ENCODE assay signal across 12 cellular contexts in genomic region chr6:116017546-116018276, GRCh38. TPM values are rescaled to one million over a fixed set of nuclear protein-coding genes. Genes with fewer than 3 reads are reported as not detected.
DNase-seq lines count a peak whose midpoint lies in the region; ATAC-seq, FAIRE-seq and TF ChIP-seq lines count a peak whose summit lies in the region.
"Had no signal": no experiment of that assay in that cellular context is flagged by ENCODE, and none has a peak within 500 bp of the region (broad histone marks: within the 10 kb centered on the region; RNA-seq: fewer than 3 reads in every experiment).

No MANE protein-coding gene starts in this region.

- no peak overlapping the region for H4K91ac ChIP-seq in H9 (ENCODE audit: insufficient read length, low read depth, low read length)

- no peak for TF ChIP-seq POLR2A in GM12892 (IDR thresholded peaks at IDR 0.05; ENCODE audit: low read depth, low read length)

- H3K79me2 ChIP-seq in H9 (ENCODE audit: insufficient read depth, low read length) (no peaks in the 10 kb centered on the region), mammary epithelial cell (ENCODE audit: insufficient read depth, low read length) (peaks cover 50% of the 10 kb centered on the region)

- BruUV-seq in mammary epithelial cell (replicated peaks; lab: Mats Ljungman, UMichigan) = no TSS peak

- no peak for TF ChIP-seq CTCF in H9 (conservative IDR thresholded peaks at IDR 0.05)
- no peak for TF ChIP-seq CTCF in mammary epithelial cell (conservative IDR thresholded peaks at IDR 0.05 in 1 of 2, IDR thresholded peaks at IDR 0.05 in 1 of 2; ENCODE audit: extremely low read depth in 1 of 2, insufficient read depth in 1 of 2, low read depth in 1 of 2, low read length in 2 of 2)
- TF ChIP-seq CTCF in nephron progenitor cell (IDR thresholded peaks at IDR 0.05) = no peak

- H4K5ac ChIP-seq in H9 (ENCODE audit: insufficient read length, low read depth, low read length) = no peak overlapping the region

- H3T11ph ChIP-seq in H9 (ENCODE audit: low read length) = no peak overlapping the region

- H3K4me3 Mint-ChIP-seq in H9 (no peak overlapping the region), nephron progenitor cell (no peak overlapping the region)
- no peak overlapping the region for H3K4me3 Mint-ChIP-seq in activated T-helper 17 cell treated with anti-CD3 and anti-CD28 coated beads, Interleukin-2, amount 50 U/mL, for 72 hours
- H3K4me3 Mint-ChIP-seq: CD4-positive, CD25-positive, alpha-beta regulatory T cell; naive thymus-derived CD8-positive, alpha-beta T cell had no signal

- dilution Hi-C loops in mammary epithelial cell (cut with HindIII; ENCODE audit: low sequenced_read_pairs) = no loop called here

- H4K20me1 ChIP-seq in H9 (ENCODE audit: control insufficient read depth, insufficient read depth, insufficient read length) (no peaks in the 10 kb centered on the region), mammary epithelial cell (ENCODE audit: insufficient read depth, low read length) (no peaks in the 10 kb centered on the region)

- no peak overlapping the region for H3K4me2 ChIP-seq in H9 (ENCODE audit: insufficient read depth, insufficient read length, low read length)
- H3K4me2 ChIP-seq in mammary epithelial cell (ENCODE audit: insufficient read depth, low read depth, low read length) = peak overlapping the region; percentile 59

- H2BK15ac ChIP-seq in H9 (ENCODE audit: low read depth, low read length) = no peak overlapping the region

- no peak overlapping the region for H3K56ac ChIP-seq in H9 (ENCODE audit: insufficient read length, low read depth, low read length)

- CTCF ChIA-PET in mammary epithelial cell (lab: Charles Lee; ENCODE audit: low non-redundant PET) = interaction anchor here (0.5 kb wide), 1 partner anchor 43 kb away, joined by 7 read pairs; the partner anchor contains the start of gene FRK

- no peak overlapping the region for H3K27ac ChIP-seq in H9 (ENCODE audit: insufficient read length, low read depth, low read length)
- peak overlapping the region; percentile 50 for H3K27ac ChIP-seq in mammary epithelial cell (ENCODE audit: insufficient read depth, low read depth, low read length)

- H3K4me1 Mint-ChIP-seq in H9 = peaks cover 9% of the 10 kb centered on the region in 2 experiments
- peaks cover 12% of the 10 kb centered on the region for H3K4me1 Mint-ChIP-seq in nephron progenitor cell
- H3K4me1 Mint-ChIP-seq in activated T-helper 17 cell treated with anti-CD3 and anti-CD28 coated beads, Interleukin-2, amount 50 U/mL, for 72 hours = no peaks in the 10 kb centered on the region
- H3K4me1 Mint-ChIP-seq: CD4-positive, CD25-positive, alpha-beta regulatory T cell had no signal

- FAIRE-seq in GM12892 (lab: Jason Lieb, UNC) = peak; percentile 58

- H3K9me3 ChIP-seq in H9 (ENCODE audit: control insufficient read depth, low read depth, low read length) (no peaks in the 10 kb centered on the region), mammary epithelial cell (replicated peaks; ENCODE audit: insufficient read depth, low read length) (no peaks in the 10 kb centered on the region)

- H2AK5ac ChIP-seq in H9 (ENCODE audit: insufficient read length, low read length) = no peak overlapping the region

- no peaks in the 10 kb centered on the region for H3K79me1 ChIP-seq in H9 (ENCODE audit: insufficient read depth, low read depth, low read length, poor library complexity, severe bottlenecking)

- H3K14ac ChIP-seq in H9 (ENCODE audit: insufficient read depth, low read length) = no peak overlapping the region

- no peak overlapping the region for H2BK12ac ChIP-seq in H9 (ENCODE audit: insufficient read length, low read depth, low read length)

- no peak overlapping the region for H2BK120ac ChIP-seq in H9 (ENCODE audit: low read depth, low read length, poor library complexity, severe bottlenecking)

- H3K27me3 Mint-ChIP-seq in H9 (ENCODE audit: low read depth) = no peaks in the 10 kb centered on the region
- H3K27me3 Mint-ChIP-seq in nephron progenitor cell (ENCODE audit: low read depth, poor library complexity) = no peaks in the 10 kb centered on the region
- H3K27me3 Mint-ChIP-seq in activated T-helper 17 cell treated with anti-CD3 and anti-CD28 coated beads, Interleukin-2, amount 50 U/mL, for 72 hours = peaks cover 30% of the 10 kb centered on the region

- no peaks in the 10 kb centered on the region for H3K9me3 Mint-ChIP-seq in H9
- no peaks in the 10 kb centered on the region for H3K9me3 Mint-ChIP-seq in nephron progenitor cell
- H3K9me3 Mint-ChIP-seq in activated T-helper 17 cell treated with anti-CD3 and anti-CD28 coated beads, Interleukin-2, amount 50 U/mL, for 72 hours = no peaks in the 10 kb centered on the region
- H3K9me3 Mint-ChIP-seq: naive thymus-derived CD8-positive, alpha-beta T cell had no signal

- DNase-seq in GM12892 (ENCODE audit: insufficient read length) (no peak), H9 (no peak), mammary epithelial cell (peak; percentile 64), nephron progenitor cell (no peak), T1000 (lab: John Stamatoyannopoulos, UW) (no peak), ureter (ENCODE audit: low spot score) (no peak), retina (no peak)
- DNase-seq: CD4-positive, CD25-positive, alpha-beta regulatory T cell; naive thymus-derived CD8-positive, alpha-beta T cell; NK-92 treated with Interleukin-12 subunit alpha and Interleukin-12 subunit beta, amount 100 ng/mL, for 24 hours; stimulated activated CD8-positive, alpha-beta memory T cell treated with anti-CD3 and anti-CD28 coated beads, Interleukin-4, amount 100 ng/mL, for 48 hours had no signal

- H2AFZ ChIP-seq in H9 (ENCODE audit: low read length) (peak overlapping the region; percentile 40), mammary epithelial cell (ENCODE audit: low read depth, low read length) (peak overlapping the region; percentile 66)

- H3K18ac ChIP-seq in H9 (ENCODE audit: insufficient read length, low read depth, low read length) = no peak overlapping the region

- no peaks in the 10 kb centered on the region for H3K36me3 ChIP-seq in mammary epithelial cell (ENCODE audit: insufficient read depth, low read length)

- H3K9ac ChIP-seq in H9 (ENCODE audit: extremely low read depth, insufficient read length, low read length) (no peak overlapping the region), mammary epithelial cell (ENCODE audit: insufficient read depth, low read length) (peak overlapping the region; percentile 35)

- H3K4me1 ChIP-seq in H9 (ENCODE audit: insufficient read depth, low read length) (no peaks in the 10 kb centered on the region), mammary epithelial cell (ENCODE audit: insufficient read depth, low read length) (peaks cover 42% of the 10 kb centered on the region)

- no peak overlapping the region for H3K4me3 ChIP-seq in mammary epithelial cell (replicated peaks in 1 of 3; ENCODE audit: insufficient read depth in 1 of 3, low read depth in 2 of 3, low read length in 3 of 3)

- H3K36me3 Mint-ChIP-seq in H9 (ENCODE audit: insufficient read depth in 1 of 3, low read depth in 3 of 3) (no peaks in the 10 kb centered on the region), nephron progenitor cell (ENCODE audit: low read depth) (no peaks in the 10 kb centered on the region)
- no peaks in the 10 kb centered on the region for H3K36me3 Mint-ChIP-seq in activated T-helper 17 cell treated with anti-CD3 and anti-CD28 coated beads, Interleukin-2, amount 50 U/mL, for 72 hours (ENCODE audit: low read depth)
- H3K36me3 Mint-ChIP-seq: CD4-positive, CD25-positive, alpha-beta regulatory T cell; naive thymus-derived CD8-positive, alpha-beta T cell had no signal

- intact Hi-C loops in mammary epithelial cell (cut with micrococcal nuclease) = loop anchor here (10.0 kb wide), 1 partner anchor 197 kb away; no protein-coding TSS in a partner anchor

- H3K27me3 ChIP-seq in H9 (ENCODE audit: insufficient read depth, low read length) = no peaks in the 10 kb centered on the region
- H3K27me3 ChIP-seq in mammary epithelial cell (ENCODE audit: insufficient read depth, low read length) = no peaks in the 10 kb centered on the region

- no peak overlapping the region for H4K8ac ChIP-seq in H9 (replicated peaks; ENCODE audit: insufficient read length, low read depth, low read length)

- ATAC-seq in activated T-helper 17 cell treated with anti-CD3 and anti-CD28 coated beads, Interleukin-2, amount 50 U/mL, for 72 hours (replicated peaks) = no peak
- ATAC-seq: naive thymus-derived CD8-positive, alpha-beta T cell had no signal

- H3K4ac ChIP-seq in H9 (ENCODE audit: low read depth, low read length) = no peak overlapping the region

- H3K23me2 ChIP-seq in H9 (ENCODE audit: insufficient read length, low read depth, low read length, poor library complexity, severe bottlenecking) = no peaks in the 10 kb centered on the region

- in situ Hi-C loops in mammary epithelial cell (cut with MboI; ENCODE audit: low sequenced_read_pairs in 2 of 2) = no loop called here

- H3K23ac ChIP-seq in H9 (ENCODE audit: insufficient read length, low read depth, low read length) = no peak overlapping the region

- WGBS in H9 (ENCODE audit: extremely low coverage, insufficient read length, low lambda C conversion rate) = no CpG with 5 or more reads among the region's 2 CpGs
- WGBS in mammary epithelial cell (ENCODE audit: low coverage, missing lambda C conversion rate) = 0% methylated on average over 2 of the region's 2 CpGs

- H2BK20ac ChIP-seq in H9 (ENCODE audit: low read depth, low read length, poor library complexity, severe bottlenecking) = no peak overlapping the region

- H3K27ac Mint-ChIP-seq in H9 (peak overlapping the region in 1 of 3 experiments; percentile 26; a peak in 1 of 7 replicates), nephron progenitor cell (peak overlapping the region; percentile 4)
- H3K27ac Mint-ChIP-seq in activated T-helper 17 cell treated with anti-CD3 and anti-CD28 coated beads, Interleukin-2, amount 50 U/mL, for 72 hours = no peak overlapping the region
- H3K27ac Mint-ChIP-seq: CD4-positive, CD25-positive, alpha-beta regulatory T cell; naive thymus-derived CD8-positive, alpha-beta T cell had no signal

- H2BK5ac ChIP-seq in H9 (ENCODE audit: insufficient read length, low read length) = no peak overlapping the region

RNA-seq across cellular contexts. Expression of gene FRK, which starts 43.0 kb away (rescaled TPM):
- 0.93 TPM for polyA plus RNA-seq in GM12892 (2012; ENCODE audit: missing spikeins)
- total RNA-seq in H9 (2021) (0.09 and 0.15 TPM in 2 replicates), mammary epithelial cell (1 to 10 TPM; 3.2 to 6.2 TPM), ureter (11.5 TPM)
- polyA plus RNA-seq in mammary epithelial cell = 1.4 TPM
- 7.8 TPM for polyA minus RNA-seq in mammary epithelial cell
- total RNA-seq in activated T-helper 17 cell treated with anti-CD3 and anti-CD28 coated beads, Interleukin-2, amount 50 U/mL, for 72 hours = under 1 TPM; 0.05 to 0.06 TPM
- total RNA-seq: CD4-positive, CD25-positive, alpha-beta regulatory T cell had no signal
- polyA plus RNA-seq: CD4-positive, CD25-positive, alpha-beta regulatory T cell had no signal
